16 cellular contexts compared by ENCODE assay signal in the genomic region with DNA sequence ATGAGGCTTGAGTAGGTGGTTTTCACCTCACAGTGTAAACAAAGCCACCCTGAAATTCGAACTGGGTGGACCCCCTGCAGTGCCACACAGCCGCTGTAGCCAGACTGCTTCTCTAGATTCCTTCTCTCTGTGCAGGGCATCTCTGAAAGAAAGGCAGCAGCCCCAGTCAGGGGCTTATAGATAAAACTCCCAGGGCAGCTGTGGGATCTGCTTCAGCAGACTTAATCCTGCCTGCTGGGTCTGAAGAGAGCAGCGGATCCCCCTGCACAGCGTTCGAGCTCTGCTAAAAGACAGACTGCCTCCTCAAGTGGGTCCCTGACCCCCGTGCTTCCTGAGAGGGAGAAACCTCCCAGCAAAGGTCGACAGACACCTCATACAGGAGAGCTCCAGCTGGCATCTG.
A peak's percentile ranks its signal among the peaks of the same experiment; 100 is the strongest.
DNase-seq lines count a peak whose midpoint lies in the region; ATAC-seq and TF ChIP-seq lines count a peak whose summit lies in the region.
"Had no signal": no experiment of that assay in that cellular context is flagged by ENCODE, and none has a peak within 500 bp of the region (broad histone marks: within the 10 kb centered on the region; RNA-seq: fewer than 3 reads in every experiment).

No MANE protein-coding gene starts in this region.

- H2BK12ac ChIP-seq in trophoblast cell (ENCODE audit: low read length), result no peak overlapping the region

- no peak overlapping the region for H4K91ac ChIP-seq in trophoblast cell (ENCODE audit: low read depth, low read length)

- no peak overlapping the region for H3K9ac ChIP-seq in trophoblast cell (ENCODE audit: low read length)

- H3K9me3 ChIP-seq in WERI-Rb-1 (ENCODE audit: severe bottlenecking) (peaks cover 12% of the 10 kb centered on the region), trophoblast cell (ENCODE audit: insufficient read depth, low read depth, low read length) (peaks cover 13% of the 10 kb centered on the region)

- H3K4me2 ChIP-seq in trophoblast cell (ENCODE audit: low read length), result no peak overlapping the region
- H3K4me2 ChIP-seq: PC-9 had no signal

- no peak overlapping the region for H2AK5ac ChIP-seq in trophoblast cell (ENCODE audit: low read length)

- no peak for ATAC-seq in SK-N-SH treated with all-trans-retinoic acid at 6 μM for 48 hours
- ATAC-seq: Right ventricle myocardium inferior had no signal

- no peaks in the 10 kb centered on the region for H3K4me1 ChIP-seq in trophoblast cell (ENCODE audit: control insufficient read depth in 1 of 2, insufficient read depth in 2 of 2, low read length in 2 of 2)

- no peak overlapping the region for H2AFZ ChIP-seq in trophoblast cell (ENCODE audit: insufficient read depth, low read length, poor library complexity)
- H2AFZ ChIP-seq: PC-9 had no signal

- no CpG with 5 or more reads among the region's 7 CpGs for WGBS in trophoblast cell (ENCODE audit: extremely low coverage, insufficient coverage, insufficient read length)

- H2BK5ac ChIP-seq in trophoblast cell (ENCODE audit: low read depth, low read length, poor library complexity), result no peak overlapping the region

- H3K79me1 ChIP-seq in trophoblast cell (ENCODE audit: low read length), result no peaks in the 10 kb centered on the region

- H3K27ac ChIP-seq in WERI-Rb-1, result peak overlapping the region; percentile 62
- no peak overlapping the region for H3K27ac ChIP-seq in trophoblast cell (ENCODE audit: low read depth, low read length)
- H3K27ac ChIP-seq: PC-9, SJCRH30 had no signal

- no peak overlapping the region for H4K12ac ChIP-seq in trophoblast cell (ENCODE audit: low read depth, low read length)

- H3K36me3 ChIP-seq in WERI-Rb-1 (no peaks in the 10 kb centered on the region), trophoblast cell (ENCODE audit: control insufficient read depth in 1 of 2, insufficient read depth in 2 of 2, low read length in 2 of 2) (no peaks in the 10 kb centered on the region)
- H3K36me3 ChIP-seq: SJCRH30 had no signal

- no peaks in the 10 kb centered on the region for H3K79me2 ChIP-seq in trophoblast cell (ENCODE audit: control insufficient read depth, insufficient read depth, low read length, poor library complexity)

- no peaks in the 10 kb centered on the region for H3K27me3 ChIP-seq in WERI-Rb-1 (ENCODE audit: insufficient read depth, low read depth, severe bottlenecking)
- no peaks in the 10 kb centered on the region for H3K27me3 ChIP-seq in trophoblast cell (ENCODE audit: insufficient read depth, low read length)
- H3K27me3 ChIP-seq: SJCRH30 had no signal

- no peak overlapping the region for H2BK120ac ChIP-seq in trophoblast cell (ENCODE audit: insufficient read depth, low read length, poor library complexity)

- no peak overlapping the region for H3K18ac ChIP-seq in trophoblast cell (ENCODE audit: low read length)

- H3K4me3 ChIP-seq in WERI-Rb-1 (ENCODE audit: low read depth, low read length) (peak overlapping the region; percentile 23; the same call in 1 of the 2 replicates), trophoblast cell (ENCODE audit: low read depth, low read length) (no peak overlapping the region)
- H3K4me3 ChIP-seq: PC-9, SJCRH30 had no signal

- TF ChIP-seq CTCF in WERI-Rb-1 (IDR thresholded peaks at IDR 0.05; ENCODE audit: low read depth, low read length), result no peak

- no peak overlapping the region for H3K14ac ChIP-seq in trophoblast cell (ENCODE audit: low read length)

- no peak overlapping the region for H3K23ac ChIP-seq in trophoblast cell (ENCODE audit: low read length)

- no peak overlapping the region for H3K4ac ChIP-seq in trophoblast cell (ENCODE audit: low read depth, low read length)

- no peak overlapping the region for H4K8ac ChIP-seq in trophoblast cell (ENCODE audit: low read depth, low read length)

- DNase-seq in NCI-H2171 treated with DMSO at 0.1 percent for 48 hours (lab: John Stamatoyannopoulos, UW), result peak; percentile 51
- no peak for DNase-seq in NCI-H2171 (lab: John Stamatoyannopoulos, UW)
- DNase-seq in NCI-H146 treated with DMSO at 0.1 percent for 48 hours (lab: John Stamatoyannopoulos, UW; ENCODE audit: unreplicated experiment), result peak; percentile 24
- DNase-seq in WERI-Rb-1, result peak; percentile 80
- DNase-seq in trophoblast cell, result no peak
- no peak for DNase-seq in NCI-H748 treated with DMSO at 0.1 percent for 48 hours (lab: John Stamatoyannopoulos, UW)
- DNase-seq: GOT3, HCEC 1CT, NCI-H1048, NCI-H187, NCI-H446, NCI-H774, PC-9, SJCRH30 had no signal

TF ChIP-seq in SK-N-SH treated with all-trans-retinoic acid at 6 μM for 48 hours, 23 proteins besides CTCF, POLR2A, EP300 and RAD21:
- no peak for TF ChIP-seq ZFP3 (CRISPR knock-in tag; IDR thresholded peaks at IDR 0.05)
- TF ChIP-seq RARB (CRISPR knock-in tag; IDR thresholded peaks at IDR 0.05), result no peak
- no peak for TF ChIP-seq PATZ1 (CRISPR knock-in tag; IDR thresholded peaks at IDR 0.05; ENCODE audit: borderline replicate concordance)
- no peak for TF ChIP-seq ZNF565 (CRISPR knock-in tag; conservative IDR thresholded peaks at IDR 0.05; ENCODE audit: low read depth)
- TF ChIP-seq SNAI2 (CRISPR knock-in tag; IDR thresholded peaks at IDR 0.05), result no peak
- TF ChIP-seq, protein P1, sequence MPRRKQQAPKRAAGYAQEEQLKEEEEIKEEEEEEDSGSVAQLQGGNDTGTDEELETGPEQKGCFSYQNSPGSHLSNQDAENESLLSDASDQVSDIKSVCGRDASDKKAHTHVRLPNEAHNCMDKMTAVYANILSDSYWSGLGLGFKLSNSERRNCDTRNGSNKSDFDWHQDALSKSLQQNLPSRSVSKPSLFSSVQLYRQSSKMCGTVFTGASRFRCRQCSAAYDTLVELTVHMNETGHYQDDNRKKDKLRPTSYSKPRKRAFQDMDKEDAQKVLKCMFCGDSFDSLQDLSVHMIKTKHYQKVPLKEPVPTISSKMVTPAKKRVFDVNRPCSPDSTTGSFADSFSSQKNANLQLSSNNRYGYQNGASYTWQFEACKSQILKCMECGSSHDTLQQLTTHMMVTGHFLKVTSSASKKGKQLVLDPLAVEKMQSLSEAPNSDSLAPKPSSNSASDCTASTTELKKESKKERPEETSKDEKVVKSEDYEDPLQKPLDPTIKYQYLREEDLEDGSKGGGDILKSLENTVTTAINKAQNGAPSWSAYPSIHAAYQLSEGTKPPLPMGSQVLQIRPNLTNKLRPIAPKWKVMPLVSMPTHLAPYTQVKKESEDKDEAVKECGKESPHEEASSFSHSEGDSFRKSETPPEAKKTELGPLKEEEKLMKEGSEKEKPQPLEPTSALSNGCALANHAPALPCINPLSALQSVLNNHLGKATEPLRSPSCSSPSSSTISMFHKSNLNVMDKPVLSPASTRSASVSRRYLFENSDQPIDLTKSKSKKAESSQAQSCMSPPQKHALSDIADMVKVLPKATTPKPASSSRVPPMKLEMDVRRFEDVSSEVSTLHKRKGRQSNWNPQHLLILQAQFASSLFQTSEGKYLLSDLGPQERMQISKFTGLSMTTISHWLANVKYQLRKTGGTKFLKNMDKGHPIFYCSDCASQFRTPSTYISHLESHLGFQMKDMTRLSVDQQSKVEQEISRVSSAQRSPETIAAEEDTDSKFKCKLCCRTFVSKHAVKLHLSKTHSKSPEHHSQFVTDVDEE (CRISPR knock-in tag; IDR thresholded peaks at IDR 0.05), result no peak
- no peak for TF ChIP-seq OSR1 (CRISPR knock-in tag; IDR thresholded peaks at IDR 0.05)
- no peak for TF ChIP-seq ARNTL (CRISPR knock-in tag; IDR thresholded peaks at IDR 0.05; ENCODE audit: borderline replicate concordance, low read depth)
- no peak for TF ChIP-seq POU6F1 (CRISPR knock-in tag; IDR thresholded peaks at IDR 0.05; ENCODE audit: borderline replicate concordance, low read depth)
- TF ChIP-seq TCF4 (CRISPR knock-in tag; IDR thresholded peaks at IDR 0.05; ENCODE audit: borderline replicate concordance), result no peak
- TF ChIP-seq ZNF8 (CRISPR knock-in tag; IDR thresholded peaks at IDR 0.05), result no peak
- no peak for TF ChIP-seq GLIS3 (CRISPR knock-in tag; IDR thresholded peaks at IDR 0.05)
- no peak for TF ChIP-seq ESRRG (CRISPR knock-in tag; IDR thresholded peaks at IDR 0.05)
- no peak for TF ChIP-seq PPARA (CRISPR knock-in tag; IDR thresholded peaks at IDR 0.05; ENCODE audit: borderline replicate concordance)
- TF ChIP-seq ISL1 (CRISPR knock-in tag; IDR thresholded peaks at IDR 0.05), result no peak
- TF ChIP-seq CSDC2 (CRISPR knock-in tag; IDR thresholded peaks at IDR 0.05), result no peak
- no peak for TF ChIP-seq ZFP30 (CRISPR knock-in tag; IDR thresholded peaks at IDR 0.05)
- no peak for TF ChIP-seq BACH2 (CRISPR knock-in tag; IDR thresholded peaks at IDR 0.05; ENCODE audit: borderline replicate concordance)

Comparison
In these comparisons a context has a peak if more than half of its experiments do, and no peak if none do; other contexts are left out.
1. DNase-seq: peak in NCI-H2171 treated with DMSO at 0.1 percent for 48 hours (single experiment), NCI-H146 treated with DMSO at 0.1 percent for 48 hours (single experiment) and WERI-Rb-1 (single experiment); none in NCI-H2171 (single experiment), trophoblast cell (0 of 2) and NCI-H748 treated with DMSO at 0.1 percent for 48 hours (single experiment).